In the genomic region with DNA sequence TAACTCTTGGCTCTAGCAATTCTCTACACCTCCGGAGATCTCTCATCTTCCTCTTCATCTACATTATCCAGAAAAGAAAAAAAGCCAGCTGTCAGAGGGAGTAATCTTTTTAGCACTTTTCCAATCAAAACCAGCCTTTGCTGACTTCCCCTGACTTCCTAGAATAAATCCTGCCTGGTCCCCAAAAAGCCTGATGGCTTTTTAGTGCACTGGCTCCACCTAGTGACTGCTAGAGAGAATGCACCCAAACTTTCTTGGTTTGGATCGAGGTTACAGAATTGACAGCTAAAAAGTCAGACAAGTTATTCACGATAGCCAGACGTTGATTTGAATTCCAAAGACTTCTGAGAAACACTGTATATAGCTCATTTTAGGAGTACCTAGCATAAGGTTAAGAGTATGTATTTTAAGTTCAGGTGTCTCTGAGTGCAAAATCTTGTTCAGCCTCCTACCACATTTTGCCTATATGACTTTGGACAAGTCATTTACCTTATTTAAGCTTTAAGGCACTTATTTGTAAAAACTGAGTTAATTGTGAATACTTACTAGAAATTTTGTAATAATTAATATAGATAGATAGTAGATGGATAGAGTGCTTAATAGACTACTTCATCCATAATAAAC, we compare ENCODE assay signal across 8 cellular contexts.
A peak's percentile ranks its signal among the peaks of the same experiment; 100 is the strongest.
DNase-seq lines count a peak whose midpoint lies in the region; ATAC-seq, FAIRE-seq and TF ChIP-seq lines count a peak whose summit lies in the region.
"Had no signal": no experiment of that assay in that cellular context is flagged by ENCODE, and none has a peak within 500 bp of the region (broad histone marks: within the 10 kb centered on the region; RNA-seq: fewer than 3 reads in every experiment).

No MANE protein-coding gene starts in this region.

- WGBS in pancreas, 2 donors: 1 to 2% methylated on average over 4 of the region's 4 CpGs

- intact Hi-C loops in pancreas (cut with DNase I): loop anchor here in 1 of 3 donors (10.0 kb wide), 1 partner anchor 312 kb away; no protein-coding TSS in a partner anchor

- no peaks in the 10 kb centered on the region for H3K4me1 ChIP-seq in pancreas

- H3K27me3 ChIP-seq in pancreas: no peaks in the 10 kb centered on the region

- no peaks in the 10 kb centered on the region for H3K36me3 ChIP-seq in pancreas

- DNase-seq in G401 (ENCODE audit: low spot score) (peak; percentile 69), NCI-H524 (lab: John Stamatoyannopoulos, UW) (peak; percentile 50 to 82), activated T-cell treated with anti-CD3 and anti-CD28 coated beads for 48 hours (ENCODE audit: low read depth) (peak; percentile 8), foreskin fibroblast (peak; percentile 33 to 78), pancreas (peak in 2 of 6 donors; percentile 14 to 64), mesenteric fat pad (ENCODE audit: low spot score) (no peak)
- DNase-seq: activated naive CD8-positive, alpha-beta T cell treated with anti-CD3 and anti-CD28 coated beads, Interleukin-2, amount 10 ng/mL, durations not matched to agents 7 days and 5 days had no signal

- no peak overlapping the region for H3K27ac ChIP-seq in pancreas

- FAIRE-seq in pancreas (lab: Jason Lieb, UNC): peak; percentile 80

- H3K4me3 ChIP-seq in foreskin fibroblast (ENCODE audit: low read depth in 1 of 2, low read length in 2 of 2) (no peak overlapping the region), pancreas (no peak overlapping the region)

- TF ChIP-seq CTCF in foreskin fibroblast (IDR thresholded peaks at IDR 0.05; ENCODE audit: low read depth, low read length): peak; percentile 98
- TF ChIP-seq CTCF in pancreas (IDR thresholded peaks at IDR 0.05): peak; percentile 74 to 86 (median 84)

- in situ Hi-C loops in G401 (cut with HindIII; ENCODE audit: low sequenced_read_pairs): no loop called here

- ATAC-seq in HG02642 (IDR thresholded peaks at IDR 0.05; ENCODE audit: poor library complexity, unreplicated experiment) (peak; percentile 71), pancreas (peak in 3 of 4 donors; percentile 67 to 84 (median 74))

- H3K9me3 ChIP-seq in pancreas: no peaks in the 10 kb centered on the region
